In genomic region chr12:48618541-48618940, GRCh38 we compare ENCODE assay signal across 9 cellular contexts. TPM values are rescaled to one million over a fixed set of nuclear protein-coding genes. Genes with fewer than 3 reads are reported as not detected.
A peak's percentile ranks its signal among the peaks of the same experiment; 100 is the strongest.
DNase-seq lines count a peak whose midpoint lies in the region; ATAC-seq and TF ChIP-seq lines count a peak whose summit lies in the region.
"Had no signal": no experiment of that assay in that cellular context is flagged by ENCODE, and none has a peak within 500 bp of the region (broad histone marks: within the 10 kb centered on the region; RNA-seq: fewer than 3 reads in every experiment).

No MANE protein-coding gene starts in this region.

- intact Hi-C loops in activated CD4-positive, alpha-beta memory T cell treated with anti-CD3 and anti-CD28 coated beads for 36 hours (cut with micrococcal nuclease), result loop anchor here (1.0 to 5.0 kb wide), 3 partner anchors 76 to 436 kb away; partner anchors contain the start of gene CCDC184

- no peaks in the 10 kb centered on the region for H3K9me3 ChIP-seq in effector memory CD4-positive, alpha-beta T cell (ENCODE audit: control insufficient read depth, low read length)
- H3K9me3 ChIP-seq in mesenchymal stem cell (ENCODE audit: control insufficient read depth, low read length), result peaks cover 12% of the 10 kb centered on the region

- H2BK15ac ChIP-seq in mesenchymal stem cell (ENCODE audit: low read depth, poor library complexity, severe bottlenecking), result no peak overlapping the region

- no peak overlapping the region for H3K4me2 ChIP-seq in mesenchymal stem cell (ENCODE audit: low read length, poor library complexity, severe bottlenecking)

- no peaks in the 10 kb centered on the region for H3K36me3 ChIP-seq in effector memory CD4-positive, alpha-beta T cell (ENCODE audit: control insufficient read depth, insufficient read depth, low read length)
- no peaks in the 10 kb centered on the region for H3K36me3 ChIP-seq in mesenchymal stem cell (ENCODE audit: control insufficient read depth in 1 of 2, insufficient read depth in 2 of 2, low read depth in 1 of 2, low read length in 2 of 2)

- no peak overlapping the region for H2AFZ ChIP-seq in mesenchymal stem cell (ENCODE audit: low read depth, low read length)

- peak; percentile 57 for ATAC-seq in HG03571 (IDR thresholded peaks at IDR 0.05; ENCODE audit: unreplicated experiment)
- no peak for ATAC-seq in HG03039 (IDR thresholded peaks at IDR 0.05; ENCODE audit: unreplicated experiment)

- H3K4me3 Mint-ChIP-seq in activated CD4-positive, alpha-beta memory T cell treated with anti-CD3 and anti-CD28 coated beads for 36 hours, result no peak overlapping the region

- peaks cover 22% of the 10 kb centered on the region for H3K27me3 Mint-ChIP-seq in activated CD4-positive, alpha-beta memory T cell treated with anti-CD3 and anti-CD28 coated beads for 36 hours

- CTCF ChIA-PET in activated CD4-positive, alpha-beta memory T cell treated with anti-CD3 and anti-CD28 coated beads for 36 hours (lab: Charles Lee), result interaction anchor here (0.5 to 7.0 kb wide), 61 partner anchors 10 to 667 kb away, joined by 3 to 202 read pairs (median 3); partner anchors contain the start of genes ASB8, CCDC184 and TMEM106C

- peaks cover under 1% of the 10 kb centered on the region for H3K36me3 Mint-ChIP-seq in activated CD4-positive, alpha-beta memory T cell treated with anti-CD3 and anti-CD28 coated beads for 36 hours

- H4K8ac ChIP-seq in mesenchymal stem cell (ENCODE audit: low read length), result no peak overlapping the region

- POLR2A ChIA-PET in activated CD4-positive, alpha-beta memory T cell treated with anti-CD3 and anti-CD28 coated beads for 36 hours (lab: Charles Lee), result interaction anchor here (0.5 kb wide), 1 partner anchor 1404 kb away, joined by 4 read pairs; no protein-coding TSS in a partner anchor

- no peak overlapping the region for H2BK5ac ChIP-seq in mesenchymal stem cell (ENCODE audit: low read depth, low read length, poor library complexity, severe bottlenecking)

- H3K27ac ChIP-seq in effector memory CD4-positive, alpha-beta T cell (ENCODE audit: insufficient read depth, low read length, poor library complexity, severe bottlenecking), result no peak overlapping the region
- H3K27ac ChIP-seq in mesenchymal stem cell (ENCODE audit: low read length, poor library complexity, severe bottlenecking), result no peak overlapping the region

- H2BK12ac ChIP-seq in mesenchymal stem cell (ENCODE audit: low read length in 2 of 2), result no peak overlapping the region

- H3K27ac Mint-ChIP-seq in activated CD4-positive, alpha-beta memory T cell treated with anti-CD3 and anti-CD28 coated beads for 36 hours, result no peak overlapping the region

- peak; percentile 51 for DNase-seq in NCI-H82 treated with DMSO at 0.1 percent for 48 hours (lab: John Stamatoyannopoulos, UW; ENCODE audit: unreplicated experiment)
- DNase-seq in activated CD4-positive, alpha-beta memory T cell treated with anti-CD3 and anti-CD28 coated beads for 36 hours, result peak; percentile 83
- DNase-seq in effector memory CD4-positive, alpha-beta T cell, result peak; percentile 32 to 56 (median 38)
- DNase-seq in mesenchymal stem cell, result peak; percentile 76
- peak; percentile 14 to 42 for DNase-seq in stimulated activated CD8-positive, alpha-beta memory T cell treated with anti-CD3 and anti-CD28 coated beads, Interleukin-15, amount 100 ng/mL, for 4 hours (ENCODE audit: low read depth in 2 of 2)

- H3K9me3 Mint-ChIP-seq in activated CD4-positive, alpha-beta memory T cell treated with anti-CD3 and anti-CD28 coated beads for 36 hours, result peaks cover 9% of the 10 kb centered on the region

- H3K9ac ChIP-seq in mesenchymal stem cell (ENCODE audit: low read length), result no peak overlapping the region

- peak; percentile 98 for TF ChIP-seq CTCF in GM12873 (IDR thresholded peaks at IDR 0.05; ENCODE audit: insufficient read depth, low read depth, low read length, missing control alignments)

- no peak overlapping the region for H3K14ac ChIP-seq in mesenchymal stem cell (ENCODE audit: low read length in 2 of 2)

- H3K18ac ChIP-seq in mesenchymal stem cell (ENCODE audit: low read depth in 1 of 2, low read length in 2 of 2), result no peak overlapping the region

- no peak overlapping the region for H3K4me3 ChIP-seq in effector memory CD4-positive, alpha-beta T cell (ENCODE audit: insufficient read depth, low read depth, low read length, poor library complexity, severe bottlenecking)
- no peak overlapping the region for H3K4me3 ChIP-seq in mesenchymal stem cell (ENCODE audit: insufficient read depth in 1 of 2, low read depth in 1 of 2, low read length in 2 of 2)

- no peak overlapping the region for H4K91ac ChIP-seq in mesenchymal stem cell (ENCODE audit: low read length)

- H2BK120ac ChIP-seq in mesenchymal stem cell (ENCODE audit: low read depth, low read length), result no peak overlapping the region

- H3K79me1 ChIP-seq in mesenchymal stem cell (replicated peaks; ENCODE audit: low read length, poor library complexity, severe bottlenecking), result no peaks in the 10 kb centered on the region

- H3K4me1 ChIP-seq in effector memory CD4-positive, alpha-beta T cell (ENCODE audit: control insufficient read depth, insufficient read depth, low read length, poor library complexity, severe bottlenecking), result no peaks in the 10 kb centered on the region
- H3K4me1 ChIP-seq in mesenchymal stem cell (ENCODE audit: control insufficient read depth, insufficient read depth, low read depth, low read length), result no peaks in the 10 kb centered on the region

- H3K23ac ChIP-seq in mesenchymal stem cell (ENCODE audit: low read length in 2 of 2), result no peak overlapping the region

- no peaks in the 10 kb centered on the region for H3K27me3 ChIP-seq in effector memory CD4-positive, alpha-beta T cell (replicated peaks; ENCODE audit: control insufficient read depth, insufficient read depth, low read length, poor library complexity, severe bottlenecking)
- H3K27me3 ChIP-seq in mesenchymal stem cell (ENCODE audit: control insufficient read depth in 1 of 2, insufficient read depth in 1 of 2, low read length in 2 of 2), result peaks cover 6 to 34% of the 10 kb centered on the region in 2 experiments

- WGBS in mesenchymal stem cell, result 29% methylated on average over 7 of the region's 7 CpGs

- no peak overlapping the region for H3K4ac ChIP-seq in mesenchymal stem cell (ENCODE audit: low read depth in 1 of 2, low read length in 2 of 2)

- H2AK5ac ChIP-seq in mesenchymal stem cell (ENCODE audit: low read length, severe bottlenecking), result no peak overlapping the region

- H3K4me1 Mint-ChIP-seq in activated CD4-positive, alpha-beta memory T cell treated with anti-CD3 and anti-CD28 coated beads for 36 hours (ENCODE audit: low read depth), result no peaks in the 10 kb centered on the region

RNA-seq across cellular contexts. Expression of gene LALBA, which starts 48.7 kb away (rescaled TPM):
- total RNA-seq in activated CD4-positive, alpha-beta memory T cell treated with anti-CD3 and anti-CD28 coated beads for 36 hours, result not detected
- not detected for polyA plus RNA-seq in mesenchymal stem cell (2013, experiment 1 of 2)
- not detected for polyA plus RNA-seq in mesenchymal stem cell (2013, experiment 2 of 2)
- total RNA-seq: skeletal muscle tissue had no signal

Comparison
In these comparisons a context has a peak if more than half of its experiments do, and no peak if none do; other contexts are left out.
1. DNase-seq: peak in every context shown above with its lines; median percentile 83 in activated CD4-positive, alpha-beta memory T cell treated with anti-CD3 and anti-CD28 coated beads for 36 hours; 76 in mesenchymal stem cell; 51 in NCI-H82 treated with DMSO at 0.1 percent for 48 hours; 38 in effector memory CD4-positive, alpha-beta T cell; 28 in stimulated activated CD8-positive, alpha-beta memory T cell treated with anti-CD3 and anti-CD28 coated beads, Interleukin-15, amount 100 ng/mL, for 4 hours.